In genomic region chr19:51721905-51722304, GRCh38 we compare ENCODE assay signal across 33 cellular contexts. TPM values are rescaled to one million over a fixed set of nuclear protein-coding genes. Genes with fewer than 3 reads are reported as not detected.
"Had no signal": no experiment of that assay in that cellular context is flagged by ENCODE, and none has a peak within 500 bp of the region (broad histone marks: within the 10 kb centered on the region; RNA-seq: fewer than 3 reads in every experiment).

No MANE protein-coding gene starts in this region.

- ATAC-seq: activated CD4-positive, CD25-positive, alpha-beta regulatory T cell treated with anti-CD3 and anti-CD28 coated beads, Interleukin-2, amount 50 U/mL, for 24 hours; activated CD8-positive, alpha-beta T cell treated with anti-CD3 and anti-CD28 coated beads for 36 hours; activated T-cell treated with anti-CD3 and anti-CD28 coated beads, Interleukin-2, amount 50 U/mL, for 4 hours; activated T-helper 17 cell treated with anti-CD3 and anti-CD28 coated beads, Interleukin-2, amount 50 U/mL, for 72 hours; gastroesophageal sphincter; heart right ventricle; T-helper 17 cell had no signal

- H3K4me3 ChIP-seq: colonic mucosa, esophagus squamous epithelium, gastroesophageal sphincter had no signal

- H3K9me3 ChIP-seq: colonic mucosa, esophagus squamous epithelium, gastroesophageal sphincter, heart right ventricle had no signal

- H3K27ac ChIP-seq: colonic mucosa, epithelial cell of prostate, esophagus squamous epithelium, gastroesophageal sphincter, heart right ventricle, WERI-Rb-1 had no signal

- DNase-seq: activated B cell treated with CpG ODN at 0.5 μM for 24 hours; activated CD4-positive, alpha-beta T cell treated with anti-CD3 and anti-CD28 coated beads for 48 hours; activated CD4-positive, alpha-beta T cell treated with anti-CD3 and anti-CD28 coated beads, Interleukin-2, amount 50 U/mL, for 1 hour; activated CD4-positive, alpha-beta T cell treated with anti-CD3 and anti-CD28 coated beads, Interleukin-2, amount 50 U/mL, for 48 hours; activated CD8-positive, alpha-beta memory T cell treated with anti-CD3 and anti-CD28 coated beads for 24 hours; activated CD8-positive, alpha-beta T cell treated with anti-CD3 and anti-CD28 coated beads for 36 hours; activated effector memory CD4-positive, alpha-beta T cell treated with Interleukin-2 at 50 U/mL for 16 hours; activated gamma-delta T cell treated with Interleukin-2 at 50 U/mL for 16 hours; activated naive CD4-positive, alpha-beta T cell treated with anti-CD3 and anti-CD28 coated beads, Interleukin-2, amount 50 U/mL, for 16 hours; activated naive CD4-positive, alpha-beta T cell treated with Interleukin-2 at 50 U/mL for 16 hours; activated T-cell treated with anti-CD3 and anti-CD28 coated beads, Interleukin-2, amount 50 U/mL, for 4 hours; amniotic stem cell; anterior cingulate cortex; caudate nucleus; colonic mucosa; effector CD8-positive, alpha-beta T cell; esophagus squamous epithelium; foreskin melanocyte; heart right ventricle; T-helper 17 cell; T1000; WERI-Rb-1 had no signal

- H3K4me1 ChIP-seq: colonic mucosa had no signal

- H3K36me3 ChIP-seq: colonic mucosa, esophagus squamous epithelium, gastroesophageal sphincter, heart right ventricle, WERI-Rb-1 had no signal

RNA-seq across cellular contexts. Expression of gene HAS1, which starts 1.9 kb away (rescaled TPM):
- total RNA-seq: activated B cell treated with CpG ODN at 0.5 μM for 24 hours; activated CD8-positive, alpha-beta T cell treated with anti-CD3 and anti-CD28 coated beads for 36 hours; activated T-cell treated with anti-CD3 and anti-CD28 coated beads, Interleukin-2, amount 50 U/mL, for 4 hours; activated T-helper 17 cell treated with anti-CD3 and anti-CD28 coated beads, Interleukin-2, amount 50 U/mL, for 72 hours; astrocyte; chondrocyte; dermis microvascular lymphatic vessel endothelial cell; endothelial cell of umbilical vein; fibroblast of lung; fibroblast of villous mesenchyme; glomerular endothelial cell; T-helper 17 cell had no signal

RNA-seq across cellular contexts. Expression of gene FPR1, which starts 29.8 kb away (rescaled TPM):
- total RNA-seq: activated CD8-positive, alpha-beta T cell treated with anti-CD3 and anti-CD28 coated beads for 36 hours; activated T-cell treated with anti-CD3 and anti-CD28 coated beads, Interleukin-2, amount 50 U/mL, for 4 hours; activated T-helper 17 cell treated with anti-CD3 and anti-CD28 coated beads, Interleukin-2, amount 50 U/mL, for 72 hours; astrocyte; chondrocyte; dermis microvascular lymphatic vessel endothelial cell; endothelial cell of umbilical vein; fibroblast of lung; fibroblast of villous mesenchyme; glomerular endothelial cell had no signal

RNA-seq across cellular contexts. Expression of gene FPR2, which starts 39.1 kb away (rescaled TPM):
- total RNA-seq: activated B cell treated with CpG ODN at 0.5 μM for 24 hours; activated CD8-positive, alpha-beta T cell treated with anti-CD3 and anti-CD28 coated beads for 36 hours; activated T-cell treated with anti-CD3 and anti-CD28 coated beads, Interleukin-2, amount 50 U/mL, for 4 hours; activated T-helper 17 cell treated with anti-CD3 and anti-CD28 coated beads, Interleukin-2, amount 50 U/mL, for 72 hours; astrocyte; chondrocyte; dermis microvascular lymphatic vessel endothelial cell; endothelial cell of umbilical vein; fibroblast of lung; fibroblast of villous mesenchyme; glomerular endothelial cell had no signal
